Comparison of ENCODE assay signal across 2 cellular contexts in the genomic region with DNA sequence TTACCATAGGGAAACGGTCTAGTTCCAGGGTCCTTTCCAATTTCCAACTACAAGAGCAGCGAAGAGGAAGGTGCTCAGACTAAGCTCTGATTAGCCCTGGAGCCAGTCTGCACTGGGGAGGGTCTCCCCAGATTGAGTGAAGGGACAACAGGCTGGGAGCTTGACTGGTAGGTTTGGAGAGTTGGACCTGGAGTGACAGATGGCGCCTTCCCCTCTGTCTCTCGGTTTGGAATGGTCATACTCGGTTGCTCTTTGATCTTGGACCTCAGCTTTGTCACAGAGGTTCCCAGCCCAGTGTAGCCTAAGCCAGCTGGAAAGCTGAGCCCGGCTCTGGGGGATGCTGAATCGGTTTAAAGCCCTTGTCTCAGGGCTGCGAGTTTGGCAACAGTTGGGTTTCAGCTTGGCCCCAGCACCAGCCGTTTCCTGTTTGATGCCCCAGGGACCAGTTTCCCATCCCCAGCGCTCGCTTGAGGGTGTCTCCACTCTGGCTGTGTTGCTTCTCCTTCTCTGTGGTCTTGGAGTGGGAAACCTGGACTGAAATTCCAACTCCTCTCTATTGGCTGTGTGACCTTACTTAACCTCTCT.
TF ChIP-seq lines count a peak whose summit lies in the region.

No MANE protein-coding gene starts in this region.

TF ChIP-seq in SK-N-SH treated with all-trans-retinoic acid at 6 μM for 48 hours, 23 proteins besides CTCF, POLR2A, EP300 and RAD21 (continued from another document):
- TF ChIP-seq, protein P1, sequence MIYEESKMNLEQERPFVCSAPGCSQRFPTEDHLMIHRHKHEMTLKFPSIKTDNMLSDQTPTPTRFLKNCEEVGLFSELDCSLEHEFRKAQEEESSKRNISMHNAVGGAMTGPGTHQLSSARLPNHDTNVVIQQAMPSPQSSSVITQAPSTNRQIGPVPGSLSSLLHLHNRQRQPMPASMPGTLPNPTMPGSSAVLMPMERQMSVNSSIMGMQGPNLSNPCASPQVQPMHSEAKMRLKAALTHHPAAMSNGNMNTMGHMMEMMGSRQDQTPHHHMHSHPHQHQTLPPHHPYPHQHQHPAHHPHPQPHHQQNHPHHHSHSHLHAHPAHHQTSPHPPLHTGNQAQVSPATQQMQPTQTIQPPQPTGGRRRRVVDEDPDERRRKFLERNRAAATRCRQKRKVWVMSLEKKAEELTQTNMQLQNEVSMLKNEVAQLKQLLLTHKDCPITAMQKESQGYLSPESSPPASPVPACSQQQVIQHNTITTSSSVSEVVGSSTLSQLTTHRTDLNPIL (CRISPR knock-in tag; IDR thresholded peaks at IDR 0.05; ENCODE audit: low read depth) = no peak
- TF ChIP-seq PPARA (CRISPR knock-in tag; IDR thresholded peaks at IDR 0.05; ENCODE audit: borderline replicate concordance) (no peak), ZNF8 (CRISPR knock-in tag; IDR thresholded peaks at IDR 0.05) (no peak), ESRRG (CRISPR knock-in tag; IDR thresholded peaks at IDR 0.05) (no peak), ZC3H10 (CRISPR knock-in tag; IDR thresholded peaks at IDR 0.05) (no peak), ZFP30 (CRISPR knock-in tag; IDR thresholded peaks at IDR 0.05) (no peak), CSDC2 (CRISPR knock-in tag; IDR thresholded peaks at IDR 0.05) (no peak), TOX (CRISPR knock-in tag; IDR thresholded peaks at IDR 0.05; ENCODE audit: borderline replicate concordance) (no peak), TCF4 (CRISPR knock-in tag; IDR thresholded peaks at IDR 0.05; ENCODE audit: borderline replicate concordance) (no peak), RARB (CRISPR knock-in tag; IDR thresholded peaks at IDR 0.05) (no peak), ARNTL (CRISPR knock-in tag; IDR thresholded peaks at IDR 0.05; ENCODE audit: borderline replicate concordance, low read depth) (no peak), ISL1 (CRISPR knock-in tag; IDR thresholded peaks at IDR 0.05) (no peak)
- TF ChIP-seq, protein P2, sequence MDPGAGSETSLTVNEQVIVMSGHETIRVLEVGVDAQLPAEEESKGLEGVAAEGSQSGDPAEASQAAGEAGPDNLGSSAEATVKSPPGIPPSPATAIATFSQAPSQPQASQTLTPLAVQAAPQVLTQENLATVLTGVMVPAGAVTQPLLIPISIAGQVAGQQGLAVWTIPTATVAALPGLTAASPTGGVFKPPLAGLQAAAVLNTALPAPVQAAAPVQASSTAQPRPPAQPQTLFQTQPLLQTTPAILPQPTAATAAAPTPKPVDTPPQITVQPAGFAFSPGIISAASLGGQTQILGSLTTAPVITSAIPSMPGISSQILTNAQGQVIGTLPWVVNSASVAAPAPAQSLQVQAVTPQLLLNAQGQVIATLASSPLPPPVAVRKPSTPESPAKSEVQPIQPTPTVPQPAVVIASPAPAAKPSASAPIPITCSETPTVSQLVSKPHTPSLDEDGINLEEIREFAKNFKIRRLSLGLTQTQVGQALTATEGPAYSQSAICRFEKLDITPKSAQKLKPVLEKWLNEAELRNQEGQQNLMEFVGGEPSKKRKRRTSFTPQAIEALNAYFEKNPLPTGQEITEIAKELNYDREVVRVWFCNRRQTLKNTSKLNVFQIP (CRISPR knock-in tag; IDR thresholded peaks at IDR 0.05; ENCODE audit: borderline replicate concordance, low read depth) = no peak
- TF ChIP-seq, protein P3, sequence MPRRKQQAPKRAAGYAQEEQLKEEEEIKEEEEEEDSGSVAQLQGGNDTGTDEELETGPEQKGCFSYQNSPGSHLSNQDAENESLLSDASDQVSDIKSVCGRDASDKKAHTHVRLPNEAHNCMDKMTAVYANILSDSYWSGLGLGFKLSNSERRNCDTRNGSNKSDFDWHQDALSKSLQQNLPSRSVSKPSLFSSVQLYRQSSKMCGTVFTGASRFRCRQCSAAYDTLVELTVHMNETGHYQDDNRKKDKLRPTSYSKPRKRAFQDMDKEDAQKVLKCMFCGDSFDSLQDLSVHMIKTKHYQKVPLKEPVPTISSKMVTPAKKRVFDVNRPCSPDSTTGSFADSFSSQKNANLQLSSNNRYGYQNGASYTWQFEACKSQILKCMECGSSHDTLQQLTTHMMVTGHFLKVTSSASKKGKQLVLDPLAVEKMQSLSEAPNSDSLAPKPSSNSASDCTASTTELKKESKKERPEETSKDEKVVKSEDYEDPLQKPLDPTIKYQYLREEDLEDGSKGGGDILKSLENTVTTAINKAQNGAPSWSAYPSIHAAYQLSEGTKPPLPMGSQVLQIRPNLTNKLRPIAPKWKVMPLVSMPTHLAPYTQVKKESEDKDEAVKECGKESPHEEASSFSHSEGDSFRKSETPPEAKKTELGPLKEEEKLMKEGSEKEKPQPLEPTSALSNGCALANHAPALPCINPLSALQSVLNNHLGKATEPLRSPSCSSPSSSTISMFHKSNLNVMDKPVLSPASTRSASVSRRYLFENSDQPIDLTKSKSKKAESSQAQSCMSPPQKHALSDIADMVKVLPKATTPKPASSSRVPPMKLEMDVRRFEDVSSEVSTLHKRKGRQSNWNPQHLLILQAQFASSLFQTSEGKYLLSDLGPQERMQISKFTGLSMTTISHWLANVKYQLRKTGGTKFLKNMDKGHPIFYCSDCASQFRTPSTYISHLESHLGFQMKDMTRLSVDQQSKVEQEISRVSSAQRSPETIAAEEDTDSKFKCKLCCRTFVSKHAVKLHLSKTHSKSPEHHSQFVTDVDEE (CRISPR knock-in tag; IDR thresholded peaks at IDR 0.05) = no peak

TF ChIP-seq in H1, 55 proteins besides CTCF, POLR2A, EP300 and RAD21 (continued from another document):
- TF ChIP-seq JUN (IDR thresholded peaks at IDR 0.05; ENCODE audit: low read depth, low read length) = no peak
- no peak for TF ChIP-seq KDM4A (IDR thresholded peaks at IDR 0.05; ENCODE audit: low read depth, low read length, severe bottlenecking)
- TF ChIP-seq CHD1 (IDR thresholded peaks at IDR 0.05; ENCODE audit: low read depth, low read length) = no peak
- no peak for TF ChIP-seq MAFK (IDR thresholded peaks at IDR 0.05; ENCODE audit: low read depth, low read length)
- TF ChIP-seq GABPA (IDR thresholded peaks at IDR 0.05; ENCODE audit: borderline replicate concordance, insufficient read depth, low read length) = no peak
- TF ChIP-seq BCL11A (IDR thresholded peaks at IDR 0.05; ENCODE audit: low read depth in 2 of 2, low read length in 2 of 2) = no peak
- no peak for TF ChIP-seq GTF2F1 (IDR thresholded peaks at IDR 0.05; ENCODE audit: borderline replicate concordance, low read depth, low read length)
- TF ChIP-seq TCF12 (IDR thresholded peaks at IDR 0.05; ENCODE audit: low read depth, low read length) = no peak
- no peak for TF ChIP-seq SIRT6 (IDR thresholded peaks at IDR 0.05; ENCODE audit: low read length)
- TF ChIP-seq CBX5 (IDR thresholded peaks at IDR 0.05; ENCODE audit: low read depth, low read length) = no peak
- TF ChIP-seq SUZ12 (IDR thresholded peaks at IDR 0.05; ENCODE audit: low read length) = no peak
- no peak for TF ChIP-seq CHD2 (IDR thresholded peaks at IDR 0.05; ENCODE audit: low read length)
- no peak for TF ChIP-seq EZH2 (IDR thresholded peaks at IDR 0.05; ENCODE audit: low read depth, low read length, severe bottlenecking)
- no peak for TF ChIP-seq FOSL1 (IDR thresholded peaks at IDR 0.05; ENCODE audit: insufficient read depth, low read depth, low read length)
- TF ChIP-seq ZNF274 (IDR thresholded peaks at IDR 0.05; ENCODE audit: borderline replicate concordance, extremely low read depth, low read length) = no peak
- no peak for TF ChIP-seq SP4 (IDR thresholded peaks at IDR 0.05; ENCODE audit: low read length)
- no peak for TF ChIP-seq SP2 (IDR thresholded peaks at IDR 0.05; ENCODE audit: low read length)
- TF ChIP-seq TAF7 (optimal IDR thresholded peaks at IDR 0.05; ENCODE audit: borderline replicate concordance, low read depth, low read length) = no peak
